ENCODE assay signal across 30 cellular contexts in the genomic region with DNA sequence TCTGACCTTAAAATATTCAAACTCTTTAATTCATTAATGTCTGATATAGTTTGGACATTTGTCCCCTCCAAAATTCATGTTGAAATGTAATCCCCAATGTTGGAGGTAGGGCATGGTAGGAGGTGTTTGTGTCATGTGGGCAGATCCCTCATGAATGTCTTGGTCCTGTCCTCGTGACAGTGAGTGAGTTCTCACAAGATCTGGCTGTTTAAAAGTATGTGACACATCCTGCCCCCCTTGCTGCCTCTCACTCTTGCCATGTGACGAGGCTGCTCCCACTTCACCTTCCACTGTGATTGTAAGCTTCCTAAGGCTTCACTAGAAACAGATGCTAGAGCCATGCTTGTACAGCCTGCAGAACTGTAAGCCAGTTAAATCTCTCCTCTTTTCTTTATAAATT.
"Had no signal": no experiment of that assay in that cellular context is flagged by ENCODE, and none has a peak within 500 bp of the region (broad histone marks: within the 10 kb centered on the region; RNA-seq: fewer than 3 reads in every experiment).

No MANE protein-coding gene starts in this region.

- H3K4me3 ChIP-seq: adrenal gland, body of pancreas, colonic mucosa, esophagus squamous epithelium had no signal

- H3K9me3 ChIP-seq: adrenal gland, body of pancreas, colonic mucosa, esophagus squamous epithelium had no signal

- H3K36me3 ChIP-seq: adrenal gland, colonic mucosa, esophagus squamous epithelium had no signal

- FAIRE-seq: endometrium, endothelial cell of umbilical vein, frontal cortex had no signal

- H3K27me3 ChIP-seq: body of pancreas, colonic mucosa had no signal

- H3K27ac ChIP-seq: adrenal gland, body of pancreas, colonic mucosa, epithelial cell of prostate, esophagus squamous epithelium had no signal

- H3K4me1 ChIP-seq: adrenal gland, body of pancreas, colonic mucosa had no signal

- DNase-seq: activated CD4-positive, alpha-beta memory T cell treated with anti-CD3 and anti-CD28 coated beads for 36 hours; activated CD4-positive, alpha-beta T cell treated with anti-CD3 and anti-CD28 coated beads for 36 hours; activated CD4-positive, alpha-beta T cell treated with anti-CD3 and anti-CD28 coated beads, Interleukin-2, amount 10 ng/mL, durations not matched to agents 24 days and 14 days; activated CD4-positive, CD25-positive, alpha-beta regulatory T cell; activated CD4-positive, CD25-positive, alpha-beta regulatory T cell treated with anti-CD3 and anti-CD28 coated beads, Interleukin-2, amount 50 U/mL, for 72 hours; activated CD8-positive, alpha-beta memory T cell treated with anti-CD3 and anti-CD28 coated beads, Interleukin-2, amount 10 ng/mL, durations not matched to agents 7 days and 5 days; activated CD8-positive, alpha-beta memory T cell treated with anti-CD3 and anti-CD28 coated beads, Interleukin-2, amount 50 U/mL, for 4 hours; activated CD8-positive, alpha-beta T cell treated with anti-CD3 and anti-CD28 coated beads, Interleukin-2, amount 10 ng/mL, durations not matched to agents 7 days and 5 days; activated effector memory CD4-positive, alpha-beta T cell treated with anti-CD3 and anti-CD28 coated beads, Interleukin-2, amount 50 U/mL, for 16 hours; activated naive CD4-positive, alpha-beta T cell treated with anti-CD3 and anti-CD28 coated beads for 36 hours; activated naive CD8-positive, alpha-beta T cell treated with anti-CD3 and anti-CD28 coated beads for 36 hours; activated naive CD8-positive, alpha-beta T cell treated with anti-CD3 and anti-CD28 coated beads, Interleukin-2, amount 50 U/mL, for 24 hours; activated T-cell treated with anti-CD3 and anti-CD28 coated beads, Interleukin-2, amount 50 U/mL, for 1 hour; activated T-cell treated with anti-CD3 and anti-CD28 coated beads, Interleukin-2, amount 50 U/mL, for 48 hours; adrenal gland; amygdala; aorta; body of pancreas; caudate nucleus; cerebellar nuclear complex; colonic mucosa; effector CD8-positive, alpha-beta T cell; esophagus squamous epithelium; foreskin fibroblast; head of caudate nucleus; T-helper 2 cell had no signal

- ATAC-seq: activated CD4-positive, alpha-beta T cell treated with anti-CD3 and anti-CD28 coated beads for 36 hours; activated CD8-positive, alpha-beta memory T cell treated with anti-CD3 and anti-CD28 coated beads, Interleukin-2, amount 10 ng/mL, durations not matched to agents 7 days and 5 days; activated CD8-positive, alpha-beta T cell treated with anti-CD3 and anti-CD28 coated beads, Interleukin-2, amount 10 ng/mL, durations not matched to agents 7 days and 5 days; activated naive CD8-positive, alpha-beta T cell treated with anti-CD3 and anti-CD28 coated beads, Interleukin-2, amount 50 U/mL, for 24 hours; body of pancreas had no signal
